20 cellular contexts compared by ENCODE assay signal in genomic region chr17:72346306-72346705, GRCh38.
"Had no signal": no experiment of that assay in that cellular context is flagged by ENCODE, and none has a peak within 500 bp of the region (broad histone marks: within the 10 kb centered on the region; RNA-seq: fewer than 3 reads in every experiment).

No MANE protein-coding gene starts in this region.

- H3K27ac ChIP-seq: epithelial cell of prostate, esophagus squamous epithelium, gastroesophageal sphincter, left ventricle myocardium inferior, lower lobe of right lung, neural progenitor cell, pancreas, tibial artery, upper lobe of left lung, uterus had no signal

- H3K9me3 ChIP-seq: esophagus squamous epithelium, gastroesophageal sphincter, left ventricle myocardium inferior, lower lobe of right lung, pancreas, tibial artery, upper lobe of left lung, uterus had no signal

- ATAC-seq: effector memory CD8-positive, alpha-beta T cell; gastroesophageal sphincter; lower lobe of right lung; natural killer cell treated with Interleukin-12 subunit alpha and Interleukin-12 subunit beta and Interleukin-15 and Interleukin-18, amount 100 ng/mL, for 72 hours; pancreas; right cardiac atrium; stimulated activated memory B cell treated with anti-CD40 and anti-IgM and Interleukin-4, amounts not matched to agents 10 μg/mL and 1 μg/mL and 100 μg/mL, for 72 hours had no signal

- H3K4me1 ChIP-seq: gastroesophageal sphincter, left ventricle myocardium inferior, lower lobe of right lung, pancreas, tibial artery, uterus had no signal

- FAIRE-seq: pancreas had no signal

- DNase-seq: effector memory CD8-positive, alpha-beta T cell; esophagus squamous epithelium; foreskin fibroblast; glutamatergic neuron; islet precursor cell; left ventricle myocardium inferior; lower lobe of right lung; nucleus accumbens; pancreas; right cardiac atrium; stimulated activated CD4-positive, alpha-beta T cell treated with anti-CD3 and anti-CD28 coated beads, Interleukin-4, amount 100 ng/mL, for 1 hour; stimulated activated CD8-positive, alpha-beta memory T cell treated with anti-CD3 and anti-CD28 coated beads, Interleukin-4, amount 100 ng/mL, for 48 hours; tibial artery; upper lobe of left lung; uterus had no signal

- H3K36me3 ChIP-seq: esophagus squamous epithelium, gastroesophageal sphincter, left ventricle myocardium inferior, lower lobe of right lung, neural progenitor cell, pancreas, tibial artery, upper lobe of left lung, uterus had no signal

- H3K27me3 ChIP-seq: neural progenitor cell, pancreas, upper lobe of left lung, uterus had no signal

- H3K4me3 ChIP-seq: esophagus squamous epithelium, gastroesophageal sphincter, left ventricle myocardium inferior, lower lobe of right lung, neural progenitor cell, pancreas, tibial artery, upper lobe of left lung, uterus had no signal
